ENCODE assay signal across 8 cellular contexts in genomic region chr19:28327905-28328304, GRCh38.
"Had no signal": no experiment of that assay in that cellular context is flagged by ENCODE, and none has a peak within 500 bp of the region (broad histone marks: within the 10 kb centered on the region; RNA-seq: fewer than 3 reads in every experiment).

No MANE protein-coding gene starts in this region.

- FAIRE-seq: G401.6, GM12878, GM12891, GM12892, GM18507, GM19239 had no signal

- DNase-seq: GDM1, GF-D8 had no signal

- ATAC-seq: GM12878 had no signal

- H3K4me3 ChIP-seq: GM12878 had no signal
